In genomic region chr7:157682064-157682945, GRCh38 we compare ENCODE assay signal across 18 cellular contexts.
"Had no signal": no experiment of that assay in that cellular context is flagged by ENCODE, and none has a peak within 500 bp of the region (broad histone marks: within the 10 kb centered on the region; RNA-seq: fewer than 3 reads in every experiment).

No MANE protein-coding gene starts in this region.

- H3K9me3 ChIP-seq: body of pancreas, esophagus muscularis mucosa, mucosa of descending colon, tibial nerve had no signal

- H3K27ac Mint-ChIP-seq: activated CD4-positive, alpha-beta T cell treated with anti-CD3 and anti-CD28 coated beads for 36 hours; activated CD8-positive, alpha-beta T cell treated with anti-CD3 and anti-CD28 coated beads for 36 hours; activated naive CD4-positive, alpha-beta T cell treated with anti-CD3 and anti-CD28 coated beads, Interleukin-2, amount 50 U/mL, for 72 hours had no signal

- H3K36me3 ChIP-seq: esophagus muscularis mucosa had no signal

- H3K9me3 Mint-ChIP-seq: activated CD8-positive, alpha-beta T cell treated with anti-CD3 and anti-CD28 coated beads for 36 hours; activated naive CD4-positive, alpha-beta T cell treated with anti-CD3 and anti-CD28 coated beads, Interleukin-2, amount 50 U/mL, for 72 hours; naive thymus-derived CD8-positive, alpha-beta T cell had no signal

- H3K27ac ChIP-seq: body of pancreas, esophagus muscularis mucosa, parathyroid adenoma, skin epidermis, tibial nerve had no signal

- H3K4me3 ChIP-seq: body of pancreas, esophagus muscularis mucosa, mucosa of descending colon, skin epidermis, tibial nerve had no signal

- H3K36me3 Mint-ChIP-seq: naive thymus-derived CD8-positive, alpha-beta T cell had no signal

- DNase-seq: activated CD4-positive, alpha-beta T cell treated with anti-CD3 and anti-CD28 coated beads for 36 hours; activated CD8-positive, alpha-beta T cell treated with anti-CD3 and anti-CD28 coated beads for 36 hours; activated T-cell treated with anti-CD3 and anti-CD28 coated beads for 4 hours; amniotic stem cell; body of pancreas; dermis blood vessel endothelial cell; foreskin fibroblast; glutamatergic neuron; mucosa of descending colon; naive thymus-derived CD8-positive, alpha-beta T cell; retina; SIG-M5; T1000 had no signal

- H3K4me1 ChIP-seq: body of pancreas, parathyroid adenoma had no signal

- H3K4me3 Mint-ChIP-seq: activated CD4-positive, alpha-beta T cell treated with anti-CD3 and anti-CD28 coated beads for 36 hours; activated CD8-positive, alpha-beta T cell treated with anti-CD3 and anti-CD28 coated beads for 36 hours had no signal
